In the genomic region with DNA sequence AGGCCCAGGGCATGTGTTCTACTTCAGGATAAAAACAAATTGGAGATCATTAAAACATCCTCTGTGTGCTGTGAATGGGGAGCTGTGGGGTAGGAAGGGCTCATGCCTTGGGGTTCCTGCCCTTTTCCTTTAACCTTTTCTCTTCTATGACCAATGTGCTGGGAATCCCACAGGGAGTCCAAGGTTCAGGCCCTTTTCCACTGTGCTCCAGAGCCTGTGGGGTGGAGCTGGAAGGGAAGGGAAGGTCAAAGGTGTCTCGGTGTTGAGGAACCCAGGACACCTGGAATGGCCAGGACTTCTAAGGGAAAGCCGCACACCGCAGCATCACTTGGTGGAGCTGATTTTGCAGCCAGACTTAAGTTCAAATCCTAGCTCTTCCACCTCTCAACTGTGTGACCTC, we compare ENCODE assay signal across 9 cellular contexts.
"Had no signal": no experiment of that assay in that cellular context is flagged by ENCODE, and none has a peak within 500 bp of the region (broad histone marks: within the 10 kb centered on the region; RNA-seq: fewer than 3 reads in every experiment).

No MANE protein-coding gene starts in this region.

- H3K27ac Mint-ChIP-seq: HFFc6, IgD-negative memory B cell had no signal

- H3K4me3 Mint-ChIP-seq: HFFc6, IgD-negative memory B cell had no signal

- H3K9me3 Mint-ChIP-seq: HFFc6 had no signal

- DNase-seq: GM23248, GOT3, H7, HFFc6, KBM-7 had no signal

- H2AFZ ChIP-seq: GM23248 had no signal

- H3K9me3 ChIP-seq: HAP-1 had no signal

- H3K27ac ChIP-seq: GM23248 had no signal

- H3K4me1 ChIP-seq: HAP-1 had no signal

- FAIRE-seq: HTR-8/SVneo had no signal

- H3K36me3 ChIP-seq: HAP-1 had no signal

- ATAC-seq: HCT116 had no signal

- H3K9ac ChIP-seq: GM23248 had no signal

- H3K4me3 ChIP-seq: GM23248, HAP-1 had no signal
